ENCODE assay signal across 25 cellular contexts in the genomic region with DNA sequence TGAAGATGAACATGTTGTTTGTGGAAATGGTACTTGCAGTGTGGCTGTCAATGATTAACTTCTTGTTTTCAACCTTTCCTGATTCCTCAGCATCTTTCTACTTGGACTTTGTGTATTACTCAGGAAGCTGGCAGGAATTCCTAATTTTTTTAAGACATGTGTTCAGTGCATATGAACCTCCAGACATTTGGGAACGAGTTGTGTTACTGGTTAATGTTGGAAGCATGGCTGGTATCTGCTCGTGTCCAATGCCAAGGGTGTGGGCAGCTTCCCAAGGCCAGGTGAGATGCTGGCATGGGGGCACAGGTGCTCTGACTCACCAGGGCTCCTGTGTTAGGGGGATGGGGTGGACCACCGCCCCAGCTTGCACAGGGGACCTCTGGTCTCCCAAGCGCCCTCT.
"Had no signal": no experiment of that assay in that cellular context is flagged by ENCODE, and none has a peak within 500 bp of the region (broad histone marks: within the 10 kb centered on the region; RNA-seq: fewer than 3 reads in every experiment).

No MANE protein-coding gene starts in this region.

- H3K4me1 ChIP-seq: colonic mucosa, gastrocnemius medialis, psoas muscle, transverse colon, uterus had no signal

- H3K9me3 ChIP-seq: colonic mucosa, gastrocnemius medialis, neutrophil, ovary, psoas muscle, transverse colon, uterus had no signal

- DNase-seq: activated CD4-positive, alpha-beta memory T cell treated with anti-CD3 and anti-CD28 coated beads for 36 hours; activated CD4-positive, alpha-beta T cell treated with anti-CD3 and anti-CD28 coated beads for 48 hours; activated effector memory CD4-positive, alpha-beta T cell treated with anti-CD3 and anti-CD28 coated beads, Interleukin-2, amount 50 U/mL, for 16 hours; activated naive CD4-positive, alpha-beta T cell treated with anti-CD3 and anti-CD28 coated beads, Interleukin-2, amount 10 ng/mL, durations not matched to agents 7 days and 5 days; activated T-cell treated with anti-CD3 and anti-CD28 coated beads for 4 hours; amygdala; colonic mucosa; esophagus squamous epithelium; gastrocnemius medialis; hippocampal formation; mesendoderm; mucosa of descending colon; naive thymus-derived CD4-positive, alpha-beta T cell; psoas muscle; right cardiac atrium; transverse colon; uterus had no signal

- H3K4me3 ChIP-seq: colonic mucosa, esophagus squamous epithelium, gastrocnemius medialis, mucosa of descending colon, ovary, psoas muscle, skin epidermis, transverse colon, uterus had no signal

- H3K27ac ChIP-seq: colonic mucosa, esophagus squamous epithelium, gastrocnemius medialis, neutrophil, ovary, psoas muscle, skin epidermis, transverse colon, uterus had no signal

- H3K4me3 Mint-ChIP-seq: activated CD4-positive, alpha-beta memory T cell treated with anti-CD3 and anti-CD28 coated beads for 36 hours; activated naive CD4-positive, alpha-beta T cell treated with anti-CD3 and anti-CD28 coated beads, Interleukin-2, amount 10 ng/mL, durations not matched to agents 7 days and 5 days; endodermal cell; naive thymus-derived CD4-positive, alpha-beta T cell; stimulated activated memory B cell treated with anti-CD40 and anti-IgM and Interleukin-4, amounts not matched to agents 10 μg/mL and 1 μg/mL and 100 μg/mL, for 72 hours; WTC11 had no signal

- ATAC-seq: gastrocnemius medialis; left colon; mucosa of descending colon; naive thymus-derived CD4-positive, alpha-beta T cell; psoas muscle; right cardiac atrium; WTC11 had no signal

- H3K4me1 Mint-ChIP-seq: activated naive CD4-positive, alpha-beta T cell treated with anti-CD3 and anti-CD28 coated beads, Interleukin-2, amount 10 ng/mL, durations not matched to agents 7 days and 5 days; naive thymus-derived CD4-positive, alpha-beta T cell had no signal

- FAIRE-seq: bronchial epithelial cell had no signal

- H3K36me3 Mint-ChIP-seq: activated CD4-positive, alpha-beta memory T cell treated with anti-CD3 and anti-CD28 coated beads for 36 hours had no signal

- H3K27me3 ChIP-seq: colonic mucosa, ovary, uterus had no signal

- H3K36me3 ChIP-seq: colonic mucosa, esophagus squamous epithelium, gastrocnemius medialis, neutrophil, ovary, transverse colon, uterus had no signal

- H3K27ac Mint-ChIP-seq: activated CD4-positive, alpha-beta memory T cell treated with anti-CD3 and anti-CD28 coated beads for 36 hours; activated naive CD4-positive, alpha-beta T cell treated with anti-CD3 and anti-CD28 coated beads, Interleukin-2, amount 10 ng/mL, durations not matched to agents 7 days and 5 days; endodermal cell; naive thymus-derived CD4-positive, alpha-beta T cell; stimulated activated memory B cell treated with anti-CD40 and anti-IgM and Interleukin-4, amounts not matched to agents 10 μg/mL and 1 μg/mL and 100 μg/mL, for 72 hours; WTC11 had no signal
